1 cellular context compared by ENCODE assay signal in the genomic region with DNA sequence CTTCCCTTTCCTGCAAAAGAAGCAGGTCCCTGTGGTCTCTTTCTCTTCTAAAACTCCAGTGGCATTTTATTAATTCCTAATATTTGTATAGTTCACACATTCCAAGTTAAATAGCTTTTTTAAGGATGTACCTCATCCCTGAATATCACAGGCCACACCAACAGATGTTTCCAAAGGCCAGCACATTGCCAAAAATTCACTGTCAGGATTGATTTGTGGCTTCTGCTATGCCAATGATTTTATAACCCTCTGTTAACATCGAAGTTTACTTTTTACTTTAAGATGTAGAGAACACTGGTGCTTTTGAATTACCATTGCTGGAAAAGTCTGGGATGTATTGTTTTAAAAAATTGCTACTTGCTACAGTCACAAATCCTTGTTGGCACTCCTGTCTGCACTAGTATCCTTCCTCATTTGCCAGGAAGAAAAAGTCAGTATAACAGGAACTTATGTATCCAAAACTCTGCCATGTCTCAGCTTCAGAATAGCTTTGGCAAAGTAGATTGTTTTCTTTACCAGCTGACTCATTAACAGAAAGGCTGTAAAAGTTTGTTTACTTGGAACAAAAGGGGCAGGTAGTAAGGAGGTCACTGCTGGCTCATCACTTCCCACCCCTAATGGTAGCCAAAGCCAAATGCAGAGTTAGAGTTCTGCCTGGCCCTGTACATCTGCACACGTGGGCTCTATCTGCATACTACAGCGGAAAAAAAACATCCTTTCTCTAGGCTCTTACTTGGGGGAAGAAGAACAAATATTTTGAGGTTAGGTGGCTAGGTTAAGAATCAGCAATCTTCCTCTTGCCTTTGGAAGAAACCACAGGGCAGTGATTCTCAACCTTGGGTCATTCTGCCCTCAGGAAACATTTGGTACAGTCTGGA.
TF ChIP-seq lines count a peak whose summit lies in the region.

No MANE protein-coding gene starts in this region.

TF ChIP-seq in IMR-90, 13 proteins besides CTCF, POLR2A, EP300 and RAD21 (continued from another document):
- TF ChIP-seq ELK1 (IDR thresholded peaks at IDR 0.05; ENCODE audit: borderline replicate concordance, low read depth, low read length) (no peak), SMC3 (IDR thresholded peaks at IDR 0.05; ENCODE audit: low read depth, low read length) (no peak)
